19 cellular contexts compared by ENCODE assay signal in genomic region chr4:1279253-1279652, GRCh38. TPM values are rescaled to one million over a fixed set of nuclear protein-coding genes. Genes with fewer than 3 reads are reported as not detected.
DNase-seq lines count a peak whose midpoint lies in the region; ATAC-seq, FAIRE-seq and TF ChIP-seq lines count a peak whose summit lies in the region.
"Had no signal": no experiment of that assay in that cellular context is flagged by ENCODE, and none has a peak within 500 bp of the region (broad histone marks: within the 10 kb centered on the region; RNA-seq: fewer than 3 reads in every experiment).

No MANE protein-coding gene starts in this region.

- no peak overlapping the region for H2BK12ac ChIP-seq in H9 (ENCODE audit: insufficient read length, low read depth, low read length)
- no peak overlapping the region for H2BK12ac ChIP-seq in trophoblast cell (ENCODE audit: low read length)

- no peaks in the 10 kb centered on the region for H3K23me2 ChIP-seq in H9 (ENCODE audit: insufficient read length, low read depth, low read length, poor library complexity, severe bottlenecking)

- no peak overlapping the region for H2BK20ac ChIP-seq in H9 (ENCODE audit: low read depth, low read length, poor library complexity, severe bottlenecking)

- no peak overlapping the region for H3K4me3 ChIP-seq in kidney (ENCODE audit: low read length in 2 of 2)
- peak overlapping the region; percentile 23 for H3K4me3 ChIP-seq in trophoblast cell (ENCODE audit: low read depth, low read length)
- H3K4me3 ChIP-seq: A549, GM23248 had no signal

- H3K27me3 Mint-ChIP-seq in activated CD4-positive, alpha-beta T cell treated with anti-CD3 and anti-CD28 coated beads, Interleukin-2, amount 10 ng/mL, durations not matched to agents 24 days and 14 days, result no peaks in the 10 kb centered on the region
- H3K27me3 Mint-ChIP-seq in H9 (ENCODE audit: low read depth), result peaks cover 38% of the 10 kb centered on the region
- H3K27me3 Mint-ChIP-seq: CD4-positive, alpha-beta T cell had no signal

- H2BK120ac ChIP-seq in H9 (ENCODE audit: low read depth, low read length, poor library complexity, severe bottlenecking) (no peak overlapping the region), trophoblast cell (ENCODE audit: insufficient read depth, low read length, poor library complexity) (no peak overlapping the region)

- H4K91ac ChIP-seq in H9 (ENCODE audit: insufficient read length, low read depth, low read length), result no peak overlapping the region
- H4K91ac ChIP-seq in trophoblast cell (ENCODE audit: low read depth, low read length), result no peak overlapping the region

- H3K9ac ChIP-seq in H9 (ENCODE audit: extremely low read depth, insufficient read length, low read length), result no peak overlapping the region
- H3K9ac ChIP-seq in kidney (ENCODE audit: low read length in 2 of 2), result no peak overlapping the region
- no peak overlapping the region for H3K9ac ChIP-seq in trophoblast cell (ENCODE audit: low read length)
- H3K9ac ChIP-seq: GM23248 had no signal

- no peaks in the 10 kb centered on the region for H3K27me3 ChIP-seq in H9 (ENCODE audit: insufficient read depth, low read length)
- no peaks in the 10 kb centered on the region for H3K27me3 ChIP-seq in trophoblast cell (ENCODE audit: insufficient read depth, low read length)

- no peak overlapping the region for H3K56ac ChIP-seq in H9 (ENCODE audit: insufficient read length, low read depth, low read length)

- no peaks in the 10 kb centered on the region for H4K20me1 ChIP-seq in H9 (ENCODE audit: control insufficient read depth, insufficient read depth, insufficient read length)

- H3K36me3 ChIP-seq in kidney (ENCODE audit: control insufficient read depth in 1 of 2, insufficient read depth in 2 of 2, low read length in 2 of 2), result no peaks in the 10 kb centered on the region
- H3K36me3 ChIP-seq in trophoblast cell (ENCODE audit: control insufficient read depth in 1 of 2, insufficient read depth in 2 of 2, low read length in 2 of 2), result no peaks in the 10 kb centered on the region

- no peak overlapping the region for H2BK15ac ChIP-seq in H9 (ENCODE audit: low read depth, low read length)

- no peak overlapping the region for H3K27ac Mint-ChIP-seq in activated CD4-positive, alpha-beta T cell treated with anti-CD3 and anti-CD28 coated beads, Interleukin-2, amount 10 ng/mL, durations not matched to agents 24 days and 14 days
- no peak overlapping the region for H3K27ac Mint-ChIP-seq in H9
- H3K27ac Mint-ChIP-seq: CD4-positive, alpha-beta T cell had no signal

- H3K18ac ChIP-seq in H9 (ENCODE audit: insufficient read length, low read depth, low read length) (no peak overlapping the region), trophoblast cell (ENCODE audit: low read length) (no peak overlapping the region)

- no peak overlapping the region for H3K27ac ChIP-seq in H9 (ENCODE audit: insufficient read length, low read depth, low read length)
- no peak overlapping the region for H3K27ac ChIP-seq in kidney (ENCODE audit: low read depth in 2 of 2, low read length in 2 of 2)
- H3K27ac ChIP-seq in trophoblast cell (ENCODE audit: low read depth, low read length), result no peak overlapping the region
- H3K27ac ChIP-seq: 22Rv1, A549, C4-2B, GM23248 had no signal

- no peak overlapping the region for H3K4ac ChIP-seq in H9 (ENCODE audit: low read depth, low read length)
- no peak overlapping the region for H3K4ac ChIP-seq in trophoblast cell (ENCODE audit: low read depth, low read length)

- no peaks in the 10 kb centered on the region for H3K4me1 Mint-ChIP-seq in activated CD4-positive, alpha-beta T cell treated with anti-CD3 and anti-CD28 coated beads, Interleukin-2, amount 10 ng/mL, durations not matched to agents 24 days and 14 days
- H3K4me1 Mint-ChIP-seq in H9, result no peaks in the 10 kb centered on the region

- no peak overlapping the region for H3K4me3 Mint-ChIP-seq in activated CD4-positive, alpha-beta T cell treated with anti-CD3 and anti-CD28 coated beads, Interleukin-2, amount 10 ng/mL, durations not matched to agents 24 days and 14 days
- no peak overlapping the region; a peak in 1 of 5 replicates for H3K4me3 Mint-ChIP-seq in H9
- H3K4me3 Mint-ChIP-seq: CD4-positive, alpha-beta T cell had no signal

- intact Hi-C loops in activated CD4-positive, alpha-beta T cell treated with anti-CD3 and anti-CD28 coated beads, Interleukin-2, amount 10 ng/mL, durations not matched to agents 24 days and 14 days (cut with micrococcal nuclease), result no loop called here
- intact Hi-C loops in kidney (cut with DNase I), result no loop called here

- no peak overlapping the region for H4K8ac ChIP-seq in H9 (replicated peaks; ENCODE audit: insufficient read length, low read depth, low read length)
- H4K8ac ChIP-seq in trophoblast cell (ENCODE audit: low read depth, low read length), result no peak overlapping the region

- H3K4me1 ChIP-seq in H9 (ENCODE audit: insufficient read depth, low read length), result no peaks in the 10 kb centered on the region
- no peaks in the 10 kb centered on the region for H3K4me1 ChIP-seq in kidney (ENCODE audit: control insufficient read depth in 1 of 2, insufficient read depth in 1 of 2, low read depth in 1 of 2, low read length in 2 of 2)
- no peaks in the 10 kb centered on the region for H3K4me1 ChIP-seq in trophoblast cell (ENCODE audit: control insufficient read depth in 1 of 2, insufficient read depth in 2 of 2, low read length in 2 of 2)
- H3K4me1 ChIP-seq: A549, Caco-2 had no signal

- H4K12ac ChIP-seq in trophoblast cell (ENCODE audit: low read depth, low read length), result no peak overlapping the region

- H2AFZ ChIP-seq in H9 (ENCODE audit: low read length), result no peak overlapping the region
- no peak overlapping the region for H2AFZ ChIP-seq in trophoblast cell (ENCODE audit: insufficient read depth, low read length, poor library complexity)
- H2AFZ ChIP-seq: GM23248 had no signal

- H3K14ac ChIP-seq in H9 (ENCODE audit: insufficient read depth, low read length), result no peak overlapping the region; the same call in 1 of the 2 replicates
- no peak overlapping the region for H3K14ac ChIP-seq in trophoblast cell (ENCODE audit: low read length)

- peak; percentile 52 for DNase-seq in activated CD4-positive, alpha-beta T cell treated with anti-CD3 and anti-CD28 coated beads, Interleukin-2, amount 10 ng/mL, durations not matched to agents 24 days and 14 days
- DNase-seq in activated CD4-positive, alpha-beta T cell treated with anti-CD3 and anti-CD28 coated beads, Interleukin-2, amount 50 U/mL, for 1 hour, result no peak
- DNase-seq in H9 (no peak), kidney (peak; percentile 50), trophoblast cell (no peak), SW480 (ENCODE audit: low spot score) (no peak)
- DNase-seq: AML-193; Caco-2; CD4-positive, alpha-beta T cell; GM23248; HCEC 1CT had no signal

- H3K36me3 Mint-ChIP-seq in activated CD4-positive, alpha-beta T cell treated with anti-CD3 and anti-CD28 coated beads, Interleukin-2, amount 10 ng/mL, durations not matched to agents 24 days and 14 days (ENCODE audit: low read depth), result no peaks in the 10 kb centered on the region
- H3K36me3 Mint-ChIP-seq in H9 (ENCODE audit: insufficient read depth in 1 of 3, low read depth in 3 of 3), result peaks cover 0 to 4% (median 3%) of the 10 kb centered on the region in 3 experiments; a peak in 1 of 7 replicates

- H3K23ac ChIP-seq in H9 (ENCODE audit: insufficient read length, low read depth, low read length), result no peak overlapping the region
- peak overlapping the region; percentile 25 for H3K23ac ChIP-seq in trophoblast cell (ENCODE audit: low read length)

- H3K4me2 ChIP-seq in H9 (ENCODE audit: insufficient read depth, insufficient read length, low read length) (no peak overlapping the region), trophoblast cell (ENCODE audit: low read length) (no peak overlapping the region)
- H3K4me2 ChIP-seq: A549 had no signal

- WGBS in H9 (ENCODE audit: extremely low coverage, insufficient read length, low lambda C conversion rate), result no CpG with 5 or more reads among the region's 10 CpGs
- WGBS in trophoblast cell (ENCODE audit: extremely low coverage, insufficient coverage, insufficient read length), result no CpG with 5 or more reads among the region's 10 CpGs

- no peak overlapping the region for H4K5ac ChIP-seq in H9 (ENCODE audit: insufficient read length, low read depth, low read length)

- H3T11ph ChIP-seq in H9 (ENCODE audit: low read length), result no peak overlapping the region

- H3K9me3 Mint-ChIP-seq in activated CD4-positive, alpha-beta T cell treated with anti-CD3 and anti-CD28 coated beads, Interleukin-2, amount 10 ng/mL, durations not matched to agents 24 days and 14 days, result no peaks in the 10 kb centered on the region
- peaks cover 17 to 59% of the 10 kb centered on the region in 2 experiments for H3K9me3 Mint-ChIP-seq in H9
- H3K9me3 Mint-ChIP-seq: CD4-positive, alpha-beta T cell had no signal

- FAIRE-seq in kidney (lab: Jason Lieb, UNC), result no peak
- FAIRE-seq: A549, D721Med, G401.6, GM12892, GM18507 had no signal

- H3K79me1 ChIP-seq in H9 (ENCODE audit: insufficient read depth, low read depth, low read length, poor library complexity, severe bottlenecking) (no peaks in the 10 kb centered on the region), trophoblast cell (ENCODE audit: low read length) (no peaks in the 10 kb centered on the region)

- no peaks in the 10 kb centered on the region for H3K9me3 ChIP-seq in H9 (ENCODE audit: control insufficient read depth, low read depth, low read length)
- no peaks in the 10 kb centered on the region for H3K9me3 ChIP-seq in kidney (ENCODE audit: control insufficient read depth in 1 of 2, low read length in 2 of 2)
- peaks cover 15% of the 10 kb centered on the region for H3K9me3 ChIP-seq in trophoblast cell (ENCODE audit: insufficient read depth, low read depth, low read length)
- H3K9me3 ChIP-seq: A549, Caco-2 had no signal

- H2AK5ac ChIP-seq in H9 (ENCODE audit: insufficient read length, low read length) (peak overlapping the region; percentile 89), trophoblast cell (ENCODE audit: low read length) (no peak overlapping the region)

- H2BK5ac ChIP-seq in H9 (ENCODE audit: insufficient read length, low read length), result no peak overlapping the region
- no peak overlapping the region for H2BK5ac ChIP-seq in trophoblast cell (ENCODE audit: low read depth, low read length, poor library complexity)

- H3K79me2 ChIP-seq in H9 (ENCODE audit: insufficient read depth, low read length), result no peaks in the 10 kb centered on the region
- no peaks in the 10 kb centered on the region for H3K79me2 ChIP-seq in trophoblast cell (ENCODE audit: control insufficient read depth, insufficient read depth, low read length, poor library complexity)

- TF ChIP-seq CTCF in H9 (conservative IDR thresholded peaks at IDR 0.05), result no peak
- no peak for TF ChIP-seq CTCF in kidney (IDR thresholded peaks at IDR 0.05; ENCODE audit: borderline replicate concordance, extremely low read depth, insufficient read depth)

- no peak for ATAC-seq in HG02870 (IDR thresholded peaks at IDR 0.05; ENCODE audit: unreplicated experiment)
- ATAC-seq: A549 had no signal

RNA-seq across cellular contexts. Expression of gene MAEA, which starts 10.4 kb away (rescaled TPM):
- 61.3 and 62.6 TPM in 2 replicates for total RNA-seq in activated CD4-positive, alpha-beta T cell treated with anti-CD3 and anti-CD28 coated beads, Interleukin-2, amount 10 ng/mL, durations not matched to agents 24 days and 14 days
- 85.6 and 89.5 TPM in 2 replicates for total RNA-seq in H9 (2021)
- total RNA-seq in kidney, result 75.2 TPM
- polyA plus RNA-seq in kidney (ENCODE audit: insufficient read depth, low read depth, low replicate concordance), result 65.0 TPM
- polyA plus RNA-seq in trophoblast cell (2013), result 58.8 and 59.3 TPM in 2 replicates

RNA-seq across cellular contexts. Expression of gene CTBP1, which starts 30.3 kb away (rescaled TPM):
- 190 and 200 TPM in 2 replicates for total RNA-seq in activated CD4-positive, alpha-beta T cell treated with anti-CD3 and anti-CD28 coated beads, Interleukin-2, amount 10 ng/mL, durations not matched to agents 24 days and 14 days
- total RNA-seq in H9 (2021), result 128 and 136 TPM in 2 replicates
- total RNA-seq in kidney, result 170 TPM
- 96.1 TPM for polyA plus RNA-seq in kidney (ENCODE audit: insufficient read depth, low read depth, low replicate concordance)
- 76.4 and 79.7 TPM in 2 replicates for polyA plus RNA-seq in trophoblast cell (2013)

Comparison
In these comparisons a context has a peak if more than half of its experiments do, and no peak if none do; other contexts are left out.
1. DNase-seq: peak in activated CD4-positive, alpha-beta T cell treated with anti-CD3 and anti-CD28 coated beads, Interleukin-2, amount 10 ng/mL, durations not matched to agents 24 days and 14 days (single experiment) and kidney (single experiment); none in activated CD4-positive, alpha-beta T cell treated with anti-CD3 and anti-CD28 coated beads, Interleukin-2, amount 50 U/mL, for 1 hour (single experiment), H9 (single experiment), trophoblast cell (0 of 2) and SW480 (single experiment).